In genomic region chr3:122680381-122681293, GRCh38 we compare ENCODE assay signal across 8 cellular contexts. TPM values are rescaled to one million over a fixed set of nuclear protein-coding genes. Genes with fewer than 3 reads are reported as not detected.
DNase-seq lines count a peak whose midpoint lies in the region; ATAC-seq and TF ChIP-seq lines count a peak whose summit lies in the region.

Gene PARP14 (plus strand): TSS chr3:122680839. CDS start chr3:122680884, 45 bp downstream.

- CTCF ChIA-PET in activated CD8-positive, alpha-beta memory T cell treated with anti-CD3 and anti-CD28 coated beads for 36 hours (lab: Charles Lee): interaction anchor here (1.0 to 6.1 kb wide), 7 partner anchors 12 to 1134 kb away, joined by 3 to 69 read pairs (median 7); partner anchors contain the start of genes DTX3L, FAM162A and PARP9

- ATAC-seq in HG02759 (IDR thresholded peaks at IDR 0.05; ENCODE audit: unreplicated experiment) (peak; percentile 54), GM21526 (IDR thresholded peaks at IDR 0.05; ENCODE audit: low FRiP score, unreplicated experiment) (no peak)

- DNase-seq in GM10266 (ENCODE audit: extremely low spot score) (peak; percentile 64), NCI-H69 (lab: John Stamatoyannopoulos, UW) (peak; percentile 40), lung microvascular endothelial cell (ENCODE audit: low read depth in 2 of 2) (peak; percentile 81 to 83)
- DNase-seq in effector CD8-positive, alpha-beta T cell (lab: John Stamatoyannopoulos, UW): peak; percentile 41
- peak; percentile 39 for DNase-seq in stimulated activated CD8-positive, alpha-beta memory T cell treated with anti-CD3 and anti-CD28 coated beads, Interleukin-12 subunit alpha, Interleukin-12 subunit beta, amount 100 ng/mL, for 1 hour (ENCODE audit: low read depth)

- peak; percentile 15 for TF ChIP-seq CTCF in GM10266 (IDR thresholded peaks at IDR 0.05; ENCODE audit: control insufficient read depth, insufficient read depth, low read depth, missing control alignments)

- POLR2A ChIA-PET in activated CD8-positive, alpha-beta memory T cell treated with anti-CD3 and anti-CD28 coated beads for 36 hours (lab: Charles Lee): interaction anchor here (0.5 to 2.0 kb wide), 5 partner anchors 65 to 264 kb away, joined by 3 to 14 read pairs (median 6); partner anchors contain the start of genes DTX3L and PARP9

RNA-seq across cellular contexts. Expression of gene PARP14, which starts in this region (rescaled TPM):
- 10 to 100 TPM; 40.7 to 42.2 TPM for total RNA-seq in activated CD8-positive, alpha-beta memory T cell treated with anti-CD3 and anti-CD28 coated beads for 36 hours
- total RNA-seq in lung microvascular endothelial cell: 51.6 and 56.7 TPM in 2 replicates
